Comparison of ENCODE assay signal across 1 cellular context in the genomic region with DNA sequence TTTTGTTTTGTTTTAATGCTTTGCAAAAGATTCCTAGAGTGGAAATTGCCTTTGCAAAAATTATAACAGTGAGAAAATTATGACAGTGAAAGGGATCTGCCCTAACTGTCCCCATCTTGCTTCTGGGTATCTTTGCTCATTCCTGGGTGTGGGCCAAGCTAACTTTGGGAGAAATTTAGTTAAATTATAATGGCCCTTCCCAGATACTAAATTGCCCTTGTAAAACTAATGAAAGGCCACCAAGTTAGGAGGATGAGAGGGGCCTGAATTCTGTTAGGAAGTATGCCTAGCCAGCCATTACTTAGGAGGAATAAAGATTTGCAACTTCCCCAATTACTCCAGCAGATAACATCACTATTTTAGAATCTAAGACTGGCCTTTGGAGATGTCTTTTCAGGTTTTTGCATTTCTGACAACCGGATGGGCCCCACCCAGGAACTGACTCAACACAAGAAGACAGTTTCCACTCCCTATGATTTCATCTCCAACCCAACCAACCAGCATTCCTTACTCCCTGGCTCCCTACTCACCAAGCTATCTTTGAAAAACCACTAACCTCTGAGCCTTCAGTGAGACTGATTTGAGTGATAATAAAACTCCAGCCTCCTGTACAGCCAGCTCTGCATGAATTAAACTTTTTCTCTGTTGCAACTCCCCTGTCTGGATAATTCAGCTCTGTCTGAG.
TF ChIP-seq lines count a peak whose summit lies in the region.

No MANE protein-coding gene starts in this region.

TF ChIP-seq in GM23338, 12 proteins besides CTCF, POLR2A, EP300 and RAD21 (continued from another document):
- TF ChIP-seq, protein P1, sequence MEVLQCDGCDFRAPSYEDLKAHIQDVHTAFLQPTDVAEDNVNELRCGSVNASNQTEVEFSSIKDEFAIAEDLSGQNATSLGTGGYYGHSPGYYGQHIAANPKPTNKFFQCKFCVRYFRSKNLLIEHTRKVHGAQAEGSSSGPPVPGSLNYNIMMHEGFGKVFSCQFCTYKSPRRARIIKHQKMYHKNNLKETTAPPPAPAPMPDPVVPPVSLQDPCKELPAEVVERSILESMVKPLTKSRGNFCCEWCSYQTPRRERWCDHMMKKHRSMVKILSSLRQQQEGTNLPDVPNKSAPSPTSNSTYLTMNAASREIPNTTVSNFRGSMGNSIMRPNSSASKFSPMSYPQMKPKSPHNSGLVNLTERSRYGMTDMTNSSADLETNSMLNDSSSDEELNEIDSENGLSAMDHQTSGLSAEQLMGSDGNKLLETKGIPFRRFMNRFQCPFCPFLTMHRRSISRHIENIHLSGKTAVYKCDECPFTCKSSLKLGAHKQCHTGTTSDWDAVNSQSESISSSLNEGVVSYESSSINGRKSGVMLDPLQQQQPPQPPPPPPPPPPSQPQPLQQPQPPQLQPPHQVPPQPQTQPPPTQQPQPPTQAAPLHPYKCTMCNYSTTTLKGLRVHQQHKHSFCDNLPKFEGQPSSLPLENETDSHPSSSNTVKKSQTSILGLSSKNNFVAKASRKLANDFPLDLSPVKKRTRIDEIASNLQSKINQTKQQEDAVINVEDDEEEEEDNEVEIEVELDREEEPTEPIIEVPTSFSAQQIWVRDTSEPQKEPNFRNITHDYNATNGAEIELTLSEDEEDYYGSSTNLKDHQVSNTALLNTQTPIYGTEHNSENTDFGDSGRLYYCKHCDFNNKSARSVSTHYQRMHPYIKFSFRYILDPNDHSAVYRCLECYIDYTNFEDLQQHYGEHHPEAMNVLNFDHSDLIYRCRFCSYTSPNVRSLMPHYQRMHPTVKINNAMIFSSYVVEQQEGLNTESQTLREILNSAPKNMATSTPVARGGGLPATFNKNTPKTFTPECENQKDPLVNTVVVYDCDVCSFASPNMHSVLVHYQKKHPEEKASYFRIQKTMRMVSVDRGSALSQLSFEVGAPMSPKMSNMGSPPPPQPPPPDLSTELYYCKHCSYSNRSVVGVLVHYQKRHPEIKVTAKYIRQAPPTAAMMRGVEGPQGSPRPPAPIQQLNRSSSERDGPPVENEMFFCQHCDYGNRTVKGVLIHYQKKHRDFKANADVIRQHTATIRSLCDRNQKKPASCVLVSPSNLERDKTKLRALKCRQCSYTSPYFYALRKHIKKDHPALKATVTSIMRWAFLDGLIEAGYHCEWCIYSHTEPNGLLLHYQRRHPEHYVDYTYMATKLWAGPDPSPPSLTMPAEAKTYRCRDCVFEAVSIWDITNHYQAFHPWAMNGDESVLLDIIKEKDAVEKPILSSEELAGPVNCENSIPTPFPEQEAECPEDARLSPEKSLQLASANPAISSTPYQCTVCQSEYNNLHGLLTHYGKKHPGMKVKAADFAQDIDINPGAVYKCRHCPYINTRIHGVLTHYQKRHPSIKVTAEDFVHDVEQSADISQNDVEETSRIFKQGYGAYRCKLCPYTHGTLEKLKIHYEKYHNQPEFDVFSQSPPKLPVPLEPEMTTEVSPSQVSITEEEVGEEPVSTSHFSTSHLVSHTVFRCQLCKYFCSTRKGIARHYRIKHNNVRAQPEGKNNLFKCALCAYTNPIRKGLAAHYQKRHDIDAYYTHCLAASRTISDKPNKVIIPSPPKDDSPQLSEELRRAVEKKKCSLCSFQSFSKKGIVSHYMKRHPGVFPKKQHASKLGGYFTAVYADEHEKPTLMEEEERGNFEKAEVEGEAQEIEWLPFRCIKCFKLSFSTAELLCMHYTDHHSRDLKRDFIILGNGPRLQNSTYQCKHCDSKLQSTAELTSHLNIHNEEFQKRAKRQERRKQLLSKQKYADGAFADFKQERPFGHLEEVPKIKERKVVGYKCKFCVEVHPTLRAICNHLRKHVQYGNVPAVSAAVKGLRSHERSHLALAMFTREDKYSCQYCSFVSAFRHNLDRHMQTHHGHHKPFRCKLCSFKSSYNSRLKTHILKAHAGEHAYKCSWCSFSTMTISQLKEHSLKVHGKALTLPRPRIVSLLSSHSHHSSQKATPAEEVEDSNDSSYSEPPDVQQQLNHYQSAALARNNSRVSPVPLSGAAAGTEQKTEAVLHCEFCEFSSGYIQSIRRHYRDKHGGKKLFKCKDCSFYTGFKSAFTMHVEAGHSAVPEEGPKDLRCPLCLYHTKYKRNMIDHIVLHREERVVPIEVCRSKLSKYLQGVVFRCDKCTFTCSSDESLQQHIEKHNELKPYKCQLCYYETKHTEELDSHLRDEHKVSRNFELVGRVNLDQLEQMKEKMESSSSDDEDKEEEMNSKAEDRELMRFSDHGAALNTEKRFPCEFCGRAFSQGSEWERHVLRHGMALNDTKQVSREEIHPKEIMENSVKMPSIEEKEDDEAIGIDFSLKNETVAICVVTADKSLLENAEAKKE (CRISPR knock-in tag; IDR thresholded peaks at IDR 0.05), result no peak
- TF ChIP-seq ZNF114 (CRISPR knock-in tag; IDR thresholded peaks at IDR 0.05), result no peak
- no peak for TF ChIP-seq POLR2AphosphoS5 (IDR thresholded peaks at IDR 0.05; ENCODE audit: low read depth)
- TF ChIP-seq JUNB (IDR thresholded peaks at IDR 0.05; ENCODE audit: unreplicated experiment), result no peak
- TF ChIP-seq NANOG (IDR thresholded peaks at IDR 0.05; ENCODE audit: borderline replicate concordance), result no peak
- no peak for TF ChIP-seq STAT1 (IDR thresholded peaks at IDR 0.05; ENCODE audit: unreplicated experiment)
